1 cellular context compared by ENCODE assay signal in genomic region chr13:33611016-33611805, GRCh38.
TF ChIP-seq lines count a peak whose summit lies in the region.

No MANE protein-coding gene starts in this region.

TF ChIP-seq in WTC11, 78 proteins besides CTCF, POLR2A, EP300 and RAD21 (continued from another document):
- TF ChIP-seq ERG (CRISPR knock-in tag; IDR thresholded peaks at IDR 0.05) (no peak), ZNF532 (CRISPR knock-in tag; IDR thresholded peaks at IDR 0.05; ENCODE audit: borderline replicate concordance) (no peak), ZBTB43 (CRISPR knock-in tag; IDR thresholded peaks at IDR 0.05) (no peak), TEAD4 (CRISPR knock-in tag; IDR thresholded peaks at IDR 0.05) (no peak), RORB (CRISPR knock-in tag; IDR thresholded peaks at IDR 0.05) (no peak), GRHL2 (CRISPR knock-in tag; IDR thresholded peaks at IDR 0.05; ENCODE audit: insufficient replicate concordance, severe bottlenecking) (no peak), ZSCAN18 (CRISPR knock-in tag; IDR thresholded peaks at IDR 0.05) (no peak), ZNF263 (CRISPR knock-in tag; IDR thresholded peaks at IDR 0.05; ENCODE audit: low read depth) (no peak), ZMAT4 (CRISPR knock-in tag; IDR thresholded peaks at IDR 0.05) (no peak)
